22 cellular contexts compared by ENCODE assay signal in the genomic region with DNA sequence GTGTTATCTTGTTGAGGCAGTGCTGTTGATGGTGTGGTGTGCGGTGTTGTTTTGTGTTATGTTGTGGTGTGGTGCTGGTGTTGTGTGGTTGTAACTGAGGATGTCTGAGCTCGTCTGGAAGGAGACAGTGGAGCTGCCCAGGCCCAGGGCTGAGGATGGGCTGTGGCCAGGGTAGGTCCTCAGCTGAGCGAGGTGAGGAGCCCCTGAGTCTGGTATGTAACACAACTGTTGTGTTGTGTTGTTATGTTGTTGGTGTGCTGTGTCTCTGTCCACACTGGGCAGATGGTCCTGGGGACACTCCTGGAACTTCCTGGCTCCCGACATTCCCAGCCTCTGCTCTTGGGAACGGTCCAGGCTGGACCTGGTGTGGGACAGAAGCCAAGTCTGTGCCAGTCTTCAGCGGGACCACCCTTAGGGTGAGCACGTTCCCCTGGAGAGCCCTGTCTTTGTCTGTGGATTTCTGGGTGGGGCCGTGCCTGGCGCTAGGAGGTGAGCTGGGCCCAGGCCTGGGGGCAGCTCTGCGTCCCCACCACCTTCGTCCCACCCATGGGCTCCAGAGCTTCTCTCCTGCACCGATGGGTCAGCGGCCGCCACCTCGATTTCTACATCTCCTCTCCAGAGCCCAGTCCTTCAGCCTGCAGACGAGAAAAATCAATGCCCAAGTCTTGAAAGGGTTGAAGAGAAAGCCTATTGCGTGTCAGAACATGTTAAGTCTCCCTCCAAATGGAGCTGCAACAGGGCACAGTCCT. TPM values are rescaled to one million over a fixed set of nuclear protein-coding genes. Genes with fewer than 3 reads are reported as not detected.
A peak's percentile ranks its signal among the peaks of the same experiment; 100 is the strongest.
DNase-seq lines count a peak whose midpoint lies in the region; ATAC-seq and TF ChIP-seq lines count a peak whose summit lies in the region.
"Had no signal": no experiment of that assay in that cellular context is flagged by ENCODE, and none has a peak within 500 bp of the region (broad histone marks: within the 10 kb centered on the region; RNA-seq: fewer than 3 reads in every experiment).

No MANE protein-coding gene starts in this region.

- no peak overlapping the region for H3K18ac ChIP-seq in mesendoderm (ENCODE audit: low read length)

- DNase-seq in CD8-positive, alpha-beta T cell = no peak
- DNase-seq in mesendoderm (no peak), NCI-H82 (lab: John Stamatoyannopoulos, UW) (no peak), GM19240 (ENCODE audit: insufficient read length, low spot score) (no peak), amygdala (lab: John Stamatoyannopoulos, UW) (no peak), kidney tubule cell (ENCODE audit: low spot score) (no peak)
- DNase-seq: activated naive CD4-positive, alpha-beta T cell treated with anti-CD3 and anti-CD28 coated beads, Interleukin-2, amount 10 ng/mL, durations not matched to agents 7 days and 5 days; left cardiac atrium; midbrain; NCI-H1092 treated with DMSO at 0.1 percent for 48 hours; NCI-H2081 treated with DMSO at 0.1 percent for 48 hours; NCI-H526; psoas muscle; stimulated activated CD4-positive, alpha-beta T cell treated with anti-CD3 and anti-CD28 coated beads, Interleukin-2, amount 100 ng/mL, for 48 hours had no signal

- H3K4me2 ChIP-seq in BLaER1 treated with 17β-estradiol and CSF1 and Interleukin-3, amounts not matched to agents 10 nM and 100 nM = peak overlapping the region in 6 of 11 experiments; percentile 60 to 75 (median 73); a peak in 13 of 22 replicates
- no peak overlapping the region for H3K4me2 ChIP-seq in mesendoderm (ENCODE audit: low read length)

- no peak overlapping the region for H3K9ac ChIP-seq in BLaER1 treated with 17β-estradiol and CSF1 and Interleukin-3, amounts not matched to agents 10 nM and 100 nM
- no peak overlapping the region for H3K9ac ChIP-seq in mesendoderm (ENCODE audit: low read length)

- H3K23ac ChIP-seq in mesendoderm (ENCODE audit: low read length) = no peak overlapping the region

- H4K20me1 ChIP-seq in BLaER1 treated with 17β-estradiol and CSF1 and Interleukin-3, amounts not matched to agents 10 nM and 100 nM = no peaks in the 10 kb centered on the region

- no peak overlapping the region for H4K5ac ChIP-seq in mesendoderm (ENCODE audit: low read length)

- H3K79me2 ChIP-seq in mesendoderm (ENCODE audit: control insufficient read depth, insufficient read depth, low read length) = no peaks in the 10 kb centered on the region

- peak overlapping the region in 1 of 11 experiments; percentile 60; a peak in 2 of 22 replicates for H3K27ac ChIP-seq in BLaER1 treated with 17β-estradiol and CSF1 and Interleukin-3, amounts not matched to agents 10 nM and 100 nM
- no peak overlapping the region for H3K27ac ChIP-seq in CD8-positive, alpha-beta T cell (ENCODE audit: low read depth, low read length)
- no peak overlapping the region for H3K27ac ChIP-seq in mesendoderm (ENCODE audit: low read depth, low read length)
- H3K27ac ChIP-seq: ascending aorta, esophagus muscularis mucosa, gastroesophageal sphincter, psoas muscle, skin epidermis had no signal

- peak overlapping the region; percentile 38 for H3K27ac Mint-ChIP-seq in CD8-positive, alpha-beta T cell
- peak overlapping the region in 3 of 5 experiments; percentile 53 to 58 (median 55) for H3K27ac Mint-ChIP-seq in brain
- H3K27ac Mint-ChIP-seq: activated naive CD4-positive, alpha-beta T cell treated with anti-CD3 and anti-CD28 coated beads, Interleukin-2, amount 10 ng/mL, durations not matched to agents 7 days and 5 days had no signal

- peak overlapping the region; percentile 96 for H2AK5ac ChIP-seq in mesendoderm (ENCODE audit: low read length)

- H3K9me3 Mint-ChIP-seq in CD8-positive, alpha-beta T cell = no peaks in the 10 kb centered on the region
- H3K9me3 Mint-ChIP-seq in brain = peaks cover 0 to 4% (median 0%) of the 10 kb centered on the region in 5 experiments

- peaks cover 0 to 30% (median 24%) of the 10 kb centered on the region in 10 experiments; a peak in 16 of 20 replicates for H3K4me1 ChIP-seq in BLaER1 treated with 17β-estradiol and CSF1 and Interleukin-3, amounts not matched to agents 10 nM and 100 nM
- H3K4me1 ChIP-seq in CD8-positive, alpha-beta T cell (ENCODE audit: insufficient read depth, low read length) = peaks cover 8% of the 10 kb centered on the region
- peaks cover 2% of the 10 kb centered on the region for H3K4me1 ChIP-seq in mesendoderm (ENCODE audit: control insufficient read depth, low read depth, low read length)
- H3K4me1 ChIP-seq: ascending aorta, esophagus muscularis mucosa, gastroesophageal sphincter, psoas muscle had no signal

- peak overlapping the region; percentile 25 for H3K56ac ChIP-seq in mesendoderm (ENCODE audit: low read length)

- H3K36me3 Mint-ChIP-seq in CD8-positive, alpha-beta T cell = no peaks in the 10 kb centered on the region
- no peaks in the 10 kb centered on the region for H3K36me3 Mint-ChIP-seq in brain
- H3K36me3 Mint-ChIP-seq: activated naive CD4-positive, alpha-beta T cell treated with anti-CD3 and anti-CD28 coated beads, Interleukin-2, amount 10 ng/mL, durations not matched to agents 7 days and 5 days; natural killer cell treated with Interleukin-12 subunit alpha and Interleukin-12 subunit beta and Interleukin-15 and Interleukin-18, amount 100 ng/mL, for 72 hours had no signal

- H3K36me3 ChIP-seq in BLaER1 treated with 17β-estradiol and CSF1 and Interleukin-3, amounts not matched to agents 10 nM and 100 nM = no peaks in the 10 kb centered on the region
- no peaks in the 10 kb centered on the region for H3K36me3 ChIP-seq in CD8-positive, alpha-beta T cell (ENCODE audit: insufficient read depth, low read length)
- H3K36me3 ChIP-seq in mesendoderm (ENCODE audit: control insufficient read depth, insufficient read depth, low read length) = no peaks in the 10 kb centered on the region
- H3K36me3 ChIP-seq: ascending aorta, esophagus muscularis mucosa, gastroesophageal sphincter had no signal

- H3K27me3 Mint-ChIP-seq in CD8-positive, alpha-beta T cell (ENCODE audit: low read depth) = no peaks in the 10 kb centered on the region
- peaks cover 5% of the 10 kb centered on the region for H3K27me3 Mint-ChIP-seq in brain

- H3K4me3 ChIP-seq in BLaER1 treated with 17β-estradiol and CSF1 and Interleukin-3, amounts not matched to agents 10 nM and 100 nM = no peak overlapping the region
- H3K4me3 ChIP-seq in CD8-positive, alpha-beta T cell (ENCODE audit: low read depth, low read length) = no peak overlapping the region
- H3K4me3 ChIP-seq in mesendoderm (ENCODE audit: low read length) = no peak overlapping the region
- H3K4me3 ChIP-seq: ascending aorta, esophagus muscularis mucosa, gastroesophageal sphincter, psoas muscle, skin epidermis had no signal

- H2BK5ac ChIP-seq in mesendoderm (ENCODE audit: low read length) = peak overlapping the region; percentile 50

- intact Hi-C loops in CD8-positive, alpha-beta T cell (cut with DNase I, micrococcal nuclease) = no loop called here

- no peak for TF ChIP-seq CTCF in CD8-positive, alpha-beta T cell (IDR thresholded peaks at IDR 0.05)
- no peak for TF ChIP-seq CTCF in brain (conservative IDR thresholded peaks at IDR 0.05)

- no peak overlapping the region for H2BK15ac ChIP-seq in mesendoderm (replicated peaks; ENCODE audit: low read depth)

- H3K4me1 Mint-ChIP-seq in CD8-positive, alpha-beta T cell (ENCODE audit: low read depth) = peaks cover 8% of the 10 kb centered on the region
- H3K4me1 Mint-ChIP-seq in brain = peaks cover 28% of the 10 kb centered on the region
- H3K4me1 Mint-ChIP-seq: activated naive CD4-positive, alpha-beta T cell treated with anti-CD3 and anti-CD28 coated beads, Interleukin-2, amount 10 ng/mL, durations not matched to agents 7 days and 5 days had no signal

- H3K27me3 ChIP-seq in BLaER1 treated with 17β-estradiol and CSF1 and Interleukin-3, amounts not matched to agents 10 nM and 100 nM = peaks cover 0 to 14% (median 0%) of the 10 kb centered on the region in 11 experiments; a peak in 2 of 22 replicates
- H3K27me3 ChIP-seq in CD8-positive, alpha-beta T cell (ENCODE audit: insufficient read depth, low read length) = no peaks in the 10 kb centered on the region
- no peaks in the 10 kb centered on the region for H3K27me3 ChIP-seq in mesendoderm (ENCODE audit: insufficient read depth, low read length, poor library complexity)
- H3K27me3 ChIP-seq: ascending aorta had no signal

- no peaks in the 10 kb centered on the region for H3K79me1 ChIP-seq in mesendoderm (ENCODE audit: low read length)

- no peak overlapping the region for H3K4ac ChIP-seq in mesendoderm (ENCODE audit: low read depth, low read length)

- POLR2A ChIA-PET in CD8-positive, alpha-beta T cell (lab: Charles Lee) = no interaction called here

- H2BK120ac ChIP-seq in mesendoderm (ENCODE audit: low read depth, low read length) = no peak overlapping the region

- H3K4me3 Mint-ChIP-seq in CD8-positive, alpha-beta T cell = no peak overlapping the region
- no peak overlapping the region for H3K4me3 Mint-ChIP-seq in brain
- H3K4me3 Mint-ChIP-seq: activated naive CD4-positive, alpha-beta T cell treated with anti-CD3 and anti-CD28 coated beads, Interleukin-2, amount 10 ng/mL, durations not matched to agents 7 days and 5 days had no signal

- no peak overlapping the region for H4K8ac ChIP-seq in mesendoderm (ENCODE audit: low read depth, low read length)

- peaks cover 3 to 23% (median 14%) of the 10 kb centered on the region in 11 experiments; a peak in 17 of 22 replicates for H3K9me3 ChIP-seq in BLaER1 treated with 17β-estradiol and CSF1 and Interleukin-3, amounts not matched to agents 10 nM and 100 nM (replicated peaks in 1 of 11)
- no peaks in the 10 kb centered on the region for H3K9me3 ChIP-seq in CD8-positive, alpha-beta T cell (ENCODE audit: low read length)
- H3K9me3 ChIP-seq: ascending aorta, esophagus muscularis mucosa, gastroesophageal sphincter, psoas muscle had no signal

- 100% methylated on average over 1 of the region's 17 CpGs for WGBS in mesendoderm (ENCODE audit: extremely low coverage, insufficient coverage, low lambda C conversion rate)

- CTCF ChIA-PET in CD8-positive, alpha-beta T cell (lab: Charles Lee) = no interaction called here

- ATAC-seq in CD8-positive, alpha-beta T cell = no peak
- ATAC-seq: gastroesophageal sphincter, left cardiac atrium, Right ventricle myocardium inferior had no signal

RNA-seq across cellular contexts. Expression of a gene that starts 27.4 kb away (rescaled TPM):
- 10 to 100 TPM; 83.8 to 94.0 TPM for total RNA-seq in CD8-positive, alpha-beta T cell
- 24.9 TPM for polyA plus RNA-seq in brain (ENCODE audit: insufficient read depth, low read depth, low replicate concordance)
- polyA plus RNA-seq in mesendoderm (2013, experiment 1 of 2) = 41.8 TPM
- 41.7 TPM for polyA plus RNA-seq in mesendoderm (2013, experiment 2 of 2)
